In genomic region chr4:188826393-188826792, GRCh38 we compare ENCODE assay signal across 9 cellular contexts.
"Had no signal": no experiment of that assay in that cellular context is flagged by ENCODE, and none has a peak within 500 bp of the region (broad histone marks: within the 10 kb centered on the region; RNA-seq: fewer than 3 reads in every experiment).

No MANE protein-coding gene starts in this region.

- DNase-seq: GM23248, GOT3, H7, H9, HCEC 1CT, HFFc6 had no signal

- H3K9me3 ChIP-seq: HAP-1 had no signal

- H3K36me3 ChIP-seq: HAP-1 had no signal

- H3K4me1 Mint-ChIP-seq: GM23338, H9 had no signal

- H3K4me1 ChIP-seq: HAP-1 had no signal

- H3K27ac ChIP-seq: GM23248 had no signal

- ATAC-seq: GM23338, HCT116 had no signal

- H3K27ac Mint-ChIP-seq: GM23338, HFFc6 had no signal

- H3K4me3 Mint-ChIP-seq: GM23338, H9, HFFc6 had no signal

- H3K4me3 ChIP-seq: GM23248, GM23338, HAP-1 had no signal

- H3K9me3 Mint-ChIP-seq: GM23338, H9, HFFc6 had no signal
